Comparison of ENCODE assay signal across 10 cellular contexts in genomic region chr12:10540776-10541205, GRCh38. TPM values are rescaled to one million over a fixed set of nuclear protein-coding genes. Genes with fewer than 3 reads are reported as not detected.
DNase-seq lines count a peak whose midpoint lies in the region; ATAC-seq and TF ChIP-seq lines count a peak whose summit lies in the region.
"Had no signal": no experiment of that assay in that cellular context is flagged by ENCODE, and none has a peak within 500 bp of the region (broad histone marks: within the 10 kb centered on the region; RNA-seq: fewer than 3 reads in every experiment).

No MANE protein-coding gene starts in this region.

- no peak overlapping the region for H3K27ac ChIP-seq in esophagus squamous epithelium
- no peak overlapping the region for H3K27ac ChIP-seq in smooth muscle cell (ENCODE audit: low read depth)
- H3K27ac ChIP-seq: body of pancreas had no signal

- intact Hi-C loops in esophagus squamous epithelium (cut with DNase I): no loop called here
- intact Hi-C loops in Caco-2 (cut with micrococcal nuclease; ENCODE audit: unreplicated experiment): no loop called here

- ATAC-seq in GM18508 (IDR thresholded peaks at IDR 0.05; ENCODE audit: insufficient read depth, unreplicated experiment) (peak; percentile 81), GM21737 (IDR thresholded peaks at IDR 0.05; ENCODE audit: unreplicated experiment) (peak; percentile 89), HG03565 (IDR thresholded peaks at IDR 0.05; ENCODE audit: unreplicated experiment) (peak; percentile 88)
- ATAC-seq: body of pancreas had no signal

- no peaks in the 10 kb centered on the region for H3K36me3 Mint-ChIP-seq in Caco-2 (ENCODE audit: insufficient read depth, unreplicated experiment)

- CTCF ChIA-PET in Caco-2 (lab: Charles Lee): no interaction called here

- peaks cover 13% of the 10 kb centered on the region for H3K27me3 Mint-ChIP-seq in Caco-2 (ENCODE audit: insufficient read depth, unreplicated experiment)

- H3K4me1 ChIP-seq in esophagus squamous epithelium: no peaks in the 10 kb centered on the region
- no peaks in the 10 kb centered on the region for H3K4me1 ChIP-seq in smooth muscle cell (ENCODE audit: low read depth)
- no peaks in the 10 kb centered on the region for H3K4me1 ChIP-seq in Caco-2
- H3K4me1 ChIP-seq: body of pancreas had no signal

- H3K27ac Mint-ChIP-seq in Caco-2 (ENCODE audit: unreplicated experiment): no peak overlapping the region

- POLR2A ChIA-PET in Caco-2 (lab: Charles Lee): no interaction called here

- H3K9ac ChIP-seq in smooth muscle cell (ENCODE audit: low read depth): no peak overlapping the region

- no TSS peak for BruUV-seq in Caco-2 (replicated peaks; lab: Mats Ljungman, UMichigan)

- no peaks in the 10 kb centered on the region for H3F3A ChIP-seq in smooth muscle cell (ENCODE audit: low read depth)

- WGBS in esophagus squamous epithelium, 2 donors: 10 to 34% methylated on average over 2 of the region's 2 CpGs
- 79% methylated on average over 2 of the region's 2 CpGs for WGBS in smooth muscle cell (ENCODE audit: low lambda C conversion rate)

- H3K36me3 ChIP-seq in esophagus squamous epithelium (no peaks in the 10 kb centered on the region), smooth muscle cell (ENCODE audit: low read depth) (no peaks in the 10 kb centered on the region), Caco-2 (ENCODE audit: control insufficient read depth, insufficient read depth, low read length) (no peaks in the 10 kb centered on the region)

- H3K27me3 ChIP-seq in esophagus squamous epithelium (no peaks in the 10 kb centered on the region), smooth muscle cell (ENCODE audit: low read depth) (no peaks in the 10 kb centered on the region), Caco-2 (replicated peaks; ENCODE audit: control insufficient read depth, insufficient read depth, low read length) (no peaks in the 10 kb centered on the region)
- H3K27me3 ChIP-seq: body of pancreas had no signal

- DNase-seq in fibroblast of peridontal ligament (ENCODE audit: extremely low read depth) (peak; percentile 85), NCI-H1417 treated with DMSO at 0.1 percent for 48 hours (lab: John Stamatoyannopoulos, UW) (no peak), esophagus squamous epithelium (lab: John Stamatoyannopoulos, UW) (no peak), smooth muscle cell (lab: John Stamatoyannopoulos, UW; ENCODE audit: unreplicated experiment) (no peak), Caco-2 (no peak)
- DNase-seq: body of pancreas had no signal

- H3K4me3 ChIP-seq in esophagus squamous epithelium (no peak overlapping the region), smooth muscle cell (no peak overlapping the region), Caco-2 (ENCODE audit: low read depth, low read length) (no peak overlapping the region)
- H3K4me3 ChIP-seq: body of pancreas, lung had no signal

- no peak for TF ChIP-seq POLR2A in esophagus squamous epithelium (IDR thresholded peaks at IDR 0.05)

- no peak overlapping the region for H2AFZ ChIP-seq in smooth muscle cell (ENCODE audit: low read depth)

- H3K4me1 Mint-ChIP-seq in Caco-2 (ENCODE audit: low read depth, unreplicated experiment): no peaks in the 10 kb centered on the region

- no peak overlapping the region for H3K4me3 Mint-ChIP-seq in Caco-2 (ENCODE audit: unreplicated experiment)

- H3K9me3 ChIP-seq in esophagus squamous epithelium (no peaks in the 10 kb centered on the region), smooth muscle cell (replicated peaks; ENCODE audit: low read depth) (no peaks in the 10 kb centered on the region), Caco-2 (peaks cover 6% of the 10 kb centered on the region; the same call in 1 of the 2 replicates)
- H3K9me3 ChIP-seq: body of pancreas had no signal

- TF ChIP-seq CTCF in esophagus squamous epithelium (IDR thresholded peaks at IDR 0.05) (no peak), smooth muscle cell (IDR thresholded peaks at IDR 0.05; ENCODE audit: borderline replicate concordance, insufficient read depth, poor library complexity, severe bottlenecking) (no peak), Caco-2 (IDR thresholded peaks at IDR 0.05; ENCODE audit: insufficient read depth in 1 of 2, low read depth in 1 of 2, low read length in 1 of 2, severe bottlenecking in 1 of 2, unreplicated experiment in 1 of 2) (no peak)

- H3K4me2 ChIP-seq in smooth muscle cell: no peak overlapping the region

- H3K9me3 Mint-ChIP-seq in Caco-2 (ENCODE audit: unreplicated experiment): no peaks in the 10 kb centered on the region

- no peaks in the 10 kb centered on the region for H4K20me1 ChIP-seq in smooth muscle cell (ENCODE audit: low read depth)

- H3K79me2 ChIP-seq in smooth muscle cell (ENCODE audit: low read depth): no peaks in the 10 kb centered on the region

RNA-seq across cellular contexts. Expression of gene EIF2S3B, which starts 35.1 kb away (rescaled TPM):
- under 1 TPM; 0.18 to 0.50 (median 0.30) TPM for total RNA-seq in esophagus squamous epithelium
- total RNA-seq in smooth muscle cell: 0.49 and 0.58 TPM in 2 replicates
- 0.13 TPM in 1 of 2 replicates, not detected in the other for polyA plus RNA-seq in smooth muscle cell
- 0.73 and 1.1 TPM in 2 replicates for total RNA-seq in Caco-2 (2022)
